1 cellular context compared by ENCODE assay signal in genomic region chr2:73255907-73256617, GRCh38.
TF ChIP-seq lines count a peak whose summit lies in the region.

No MANE protein-coding gene starts in this region.

TF ChIP-seq in GM12878, 131 proteins besides CTCF, POLR2A, EP300 and RAD21:
- TF ChIP-seq NFYA (IDR thresholded peaks at IDR 0.05; ENCODE audit: borderline replicate concordance, low read depth, low read length) (no peak), GATAD2B (conservative IDR thresholded peaks at IDR 0.05; ENCODE audit: low read depth) (no peak), CBFB (IDR thresholded peaks at IDR 0.05; ENCODE audit: low read depth) (no peak), SRF (IDR thresholded peaks at IDR 0.05; ENCODE audit: low read depth in 2 of 2, low read length in 2 of 2) (no peak), RCOR1 (conservative IDR thresholded peaks at IDR 0.05; ENCODE audit: low read depth, low read length) (no peak), MYB (IDR thresholded peaks at IDR 0.05; ENCODE audit: borderline replicate concordance, low read depth, low read length) (no peak)
